ENCODE assay signal across 13 cellular contexts in the genomic region with DNA sequence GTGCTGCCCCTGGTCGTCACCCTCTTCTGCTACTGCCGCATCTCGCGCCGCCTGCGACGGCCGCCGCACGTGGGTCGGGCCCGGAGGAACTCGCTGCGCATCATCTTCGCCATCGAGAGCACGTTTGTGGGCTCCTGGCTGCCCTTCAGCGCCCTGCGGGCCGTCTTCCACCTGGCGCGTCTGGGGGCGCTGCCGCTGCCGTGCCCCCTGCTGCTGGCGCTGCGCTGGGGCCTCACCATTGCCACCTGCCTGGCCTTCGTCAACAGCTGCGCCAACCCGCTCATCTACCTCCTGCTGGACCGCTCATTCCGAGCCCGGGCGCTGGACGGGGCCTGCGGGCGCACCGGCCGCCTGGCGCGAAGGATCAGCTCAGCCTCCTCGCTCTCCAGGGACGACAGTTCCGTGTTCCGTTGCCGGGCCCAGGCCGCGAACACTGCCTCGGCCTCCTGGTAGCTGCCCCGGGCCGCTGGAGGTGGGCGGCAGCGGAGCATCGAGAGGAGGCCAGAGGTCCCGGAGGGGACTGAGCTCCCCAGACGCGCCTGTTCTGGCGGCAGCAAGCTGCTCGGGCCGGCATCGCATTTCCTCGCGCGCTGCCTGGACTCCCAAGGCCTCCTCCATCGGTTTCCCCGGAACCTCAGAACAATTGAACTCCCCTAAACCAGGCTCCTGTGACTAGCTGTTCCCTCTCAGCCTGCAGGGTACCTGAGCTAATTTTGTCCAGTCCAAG. TPM values are rescaled to one million over a fixed set of nuclear protein-coding genes. Genes with fewer than 3 reads are reported as not detected.
DNase-seq lines count a peak whose midpoint lies in the region; ATAC-seq and TF ChIP-seq lines count a peak whose summit lies in the region.
"Had no signal": no experiment of that assay in that cellular context is flagged by ENCODE, and none has a peak within 500 bp of the region (broad histone marks: within the 10 kb centered on the region; RNA-seq: fewer than 3 reads in every experiment).

No MANE protein-coding gene starts in this region.

- in situ Hi-C loops in GM23248 (cut with MboI): no loop called here

- peak overlapping the region; percentile 2 to 68 (median 57); a peak in 17 of 22 replicates for H3K9ac ChIP-seq in BLaER1 treated with 17β-estradiol and CSF1 and Interleukin-3, amounts not matched to agents 10 nM and 100 nM
- H3K9ac ChIP-seq in GM23248: no peak overlapping the region

- H3K9me3 ChIP-seq in BLaER1 treated with 17β-estradiol and CSF1 and Interleukin-3, amounts not matched to agents 10 nM and 100 nM (replicated peaks in 1 of 11): no peaks in the 10 kb centered on the region
- H3K9me3 ChIP-seq in GM23248 (ENCODE audit: low read depth) (no peaks in the 10 kb centered on the region), neutrophil (no peaks in the 10 kb centered on the region)
- no peaks in the 10 kb centered on the region for H3K9me3 ChIP-seq in effector memory CD4-positive, alpha-beta T cell (ENCODE audit: control insufficient read depth, low read length)

- peak overlapping the region in 7 of 10 experiments; percentile 5 to 40 (median 22); a peak in 11 of 20 replicates for H3K4me3 ChIP-seq in BLaER1 treated with 17β-estradiol and CSF1 and Interleukin-3, amounts not matched to agents 10 nM and 100 nM
- H3K4me3 ChIP-seq in GM23248: peak overlapping the region; percentile 45; the same call in 1 of the 2 replicates
- peak overlapping the region; percentile 35 for H3K4me3 ChIP-seq in effector memory CD4-positive, alpha-beta T cell (ENCODE audit: insufficient read depth, low read depth, low read length, poor library complexity, severe bottlenecking)
- peak overlapping the region; percentile 36 to 53 for H3K4me3 ChIP-seq in neutrophil (ENCODE audit: low read depth in 1 of 2, low read length in 1 of 2)

- H3K79me2 ChIP-seq in GM23248 (ENCODE audit: insufficient read depth): no peaks in the 10 kb centered on the region

- 10% methylated on average over 51 to 62 of the region's 66 CpGs for WGBS in GM23248 (ENCODE audit: low coverage in 1 of 2, low lambda C conversion rate in 2 of 2, missing lambda C conversion rate in 2 of 2), 2 experiments

- H3K4me1 ChIP-seq in BLaER1 treated with 17β-estradiol and CSF1 and Interleukin-3, amounts not matched to agents 10 nM and 100 nM: peaks cover 27 to 71% (median 61%) of the 10 kb centered on the region in 10 experiments
- H3K4me1 ChIP-seq in GM23248 (ENCODE audit: insufficient read depth) (no peaks in the 10 kb centered on the region), neutrophil (ENCODE audit: control insufficient read depth in 1 of 2, insufficient read depth in 1 of 2, low read depth in 1 of 2, low read length in 1 of 2) (peaks cover 16 to 22% of the 10 kb centered on the region in 2 experiments)
- peaks cover 52% of the 10 kb centered on the region for H3K4me1 ChIP-seq in effector memory CD4-positive, alpha-beta T cell (ENCODE audit: control insufficient read depth, insufficient read depth, low read length, poor library complexity, severe bottlenecking)

- H3K27me3 ChIP-seq in BLaER1 treated with 17β-estradiol and CSF1 and Interleukin-3, amounts not matched to agents 10 nM and 100 nM: peaks cover 10 to 24% (median 16%) of the 10 kb centered on the region in 11 experiments; a peak in 21 of 22 replicates
- peaks cover 65% of the 10 kb centered on the region for H3K27me3 ChIP-seq in GM23248 (replicated peaks; ENCODE audit: insufficient read depth)
- H3K27me3 ChIP-seq in effector memory CD4-positive, alpha-beta T cell (replicated peaks; ENCODE audit: control insufficient read depth, insufficient read depth, low read length, poor library complexity, severe bottlenecking): no peaks in the 10 kb centered on the region
- peaks cover 33% of the 10 kb centered on the region for H3K27me3 ChIP-seq in neutrophil

- H2AFZ ChIP-seq in GM23248: peak overlapping the region; percentile 41

- no peaks in the 10 kb centered on the region for H3K36me3 ChIP-seq in BLaER1 treated with 17β-estradiol and CSF1 and Interleukin-3, amounts not matched to agents 10 nM and 100 nM
- no peaks in the 10 kb centered on the region for H3K36me3 ChIP-seq in GM23248 (ENCODE audit: low read depth)
- no peaks in the 10 kb centered on the region for H3K36me3 ChIP-seq in effector memory CD4-positive, alpha-beta T cell (ENCODE audit: control insufficient read depth, insufficient read depth, low read length)
- H3K36me3 ChIP-seq in neutrophil: no peaks in the 10 kb centered on the region

- DNase-seq in GM23248 (peak; percentile 30), kidney glomerular epithelial cell (lab: John Stamatoyannopoulos, UW) (no peak)
- no peak for DNase-seq in effector memory CD4-positive, alpha-beta T cell
- DNase-seq: activated CD4-positive, alpha-beta T cell treated with anti-CD3 and anti-CD28 coated beads for 48 hours; anterior cingulate cortex; NCI-H226; stimulated activated CD4-positive, alpha-beta T cell treated with anti-CD3 and anti-CD28 coated beads, Interleukin-4, amount 100 ng/mL, for 4 hours had no signal

- TF ChIP-seq CTCF in neutrophil (IDR thresholded peaks at IDR 0.05): no peak

- no peaks in the 10 kb centered on the region; a peak in 1 of 22 replicates for H4K20me1 ChIP-seq in BLaER1 treated with 17β-estradiol and CSF1 and Interleukin-3, amounts not matched to agents 10 nM and 100 nM
- H4K20me1 ChIP-seq in GM23248 (ENCODE audit: insufficient read depth): no peaks in the 10 kb centered on the region

- no peaks in the 10 kb centered on the region for H3F3A ChIP-seq in GM23248 (ENCODE audit: insufficient read depth)

- no peaks in the 10 kb centered on the region for H3K9me2 ChIP-seq in GM23248 (ENCODE audit: insufficient read depth)

- H3K4me2 ChIP-seq in BLaER1 treated with 17β-estradiol and CSF1 and Interleukin-3, amounts not matched to agents 10 nM and 100 nM: peak overlapping the region; percentile 69 to 91 (median 80)
- peak overlapping the region; percentile 32 for H3K4me2 ChIP-seq in GM23248 (ENCODE audit: unreplicated experiment)

- ATAC-seq in GM21526 (IDR thresholded peaks at IDR 0.05; ENCODE audit: low FRiP score, unreplicated experiment) (no peak), GM21367 (IDR thresholded peaks at IDR 0.05; ENCODE audit: unreplicated experiment) (no peak), GM18867 (IDR thresholded peaks at IDR 0.05; ENCODE audit: unreplicated experiment) (no peak)

- H3K27ac ChIP-seq in BLaER1 treated with 17β-estradiol and CSF1 and Interleukin-3, amounts not matched to agents 10 nM and 100 nM: peak overlapping the region in 8 of 11 experiments; percentile 22 to 62 (median 58); a peak in 12 of 22 replicates
- H3K27ac ChIP-seq in GM23248: no peak overlapping the region
- H3K27ac ChIP-seq in effector memory CD4-positive, alpha-beta T cell (ENCODE audit: insufficient read depth, low read length, poor library complexity, severe bottlenecking): peak overlapping the region; percentile 34
- H3K27ac ChIP-seq in neutrophil: no peak overlapping the region

RNA-seq across cellular contexts. Expression of a gene that starts 1.1 kb away (rescaled TPM):
- total RNA-seq in GM23248 (2014; rRNA removed; shearing (Covaris generic)): not detected in 2 replicates
- polyA plus RNA-seq in GM23248 (2016; fragmentation: Nextera tagmentation; extraction: Ambion mirVana): not detected in 2 replicates
- total RNA-seq: Daoy had no signal

RNA-seq across cellular contexts. Expression of a gene that starts 20.9 kb away (rescaled TPM):
- not detected in 2 replicates for total RNA-seq in GM23248 (2014; rRNA removed; shearing (Covaris generic))
- polyA plus RNA-seq in GM23248 (2016; fragmentation: Nextera tagmentation; extraction: Ambion mirVana): not detected in 2 replicates

Comparison
In these comparisons a context has a peak if more than half of its experiments do, and no peak if none do; other contexts are left out.
1. H3K27ac ChIP-seq: peak in BLaER1 treated with 17β-estradiol and CSF1 and Interleukin-3, amounts not matched to agents 10 nM and 100 nM (8 of 11) and effector memory CD4-positive, alpha-beta T cell (single experiment); none in GM23248 (single experiment) and neutrophil (single experiment).
2. Peak in every context shown above with its lines, with median percentiles within 50 percentile points of each other: H3K4me3 ChIP-seq.